2 cellular contexts compared by ENCODE assay signal in the genomic region with DNA sequence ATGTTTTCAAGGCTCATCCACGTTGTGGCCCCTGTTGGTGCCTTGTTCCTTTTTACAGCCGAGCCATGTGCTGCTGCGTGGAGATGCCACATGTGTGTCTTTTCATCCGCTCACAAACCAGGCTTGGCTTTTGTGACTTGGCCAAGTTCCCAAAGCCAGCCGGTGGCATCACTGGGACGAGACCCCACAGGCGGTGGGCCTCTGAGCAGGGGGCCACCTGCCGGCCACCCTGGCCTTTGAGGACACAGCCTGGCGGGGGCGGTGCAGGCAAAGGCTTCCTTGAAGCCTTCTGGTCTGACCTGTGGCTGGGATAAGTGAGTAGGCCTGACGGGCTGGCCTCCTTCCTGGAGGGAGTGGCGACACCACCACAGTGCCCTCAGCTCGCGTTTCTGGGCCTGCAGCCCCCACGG.
TF ChIP-seq lines count a peak whose summit lies in the region.

No MANE protein-coding gene starts in this region.

TF ChIP-seq in liver, 16 proteins besides CTCF, POLR2A, EP300 and RAD21:
- TF ChIP-seq GABPA (IDR thresholded peaks at IDR 0.05 in 1 of 2, conservative IDR thresholded peaks at IDR 0.05 in 1 of 2) (no peak), YY1 (IDR thresholded peaks at IDR 0.05) (no peak), JUND (IDR thresholded peaks at IDR 0.05) (no peak), NR2F2 (IDR thresholded peaks at IDR 0.05) (no peak), EGR1 (IDR thresholded peaks at IDR 0.05; ENCODE audit: low read depth in 2 of 2) (no peak), RXRA (IDR thresholded peaks at IDR 0.05) (no peak), FOXA2 (IDR thresholded peaks at IDR 0.05) (no peak)
- TF ChIP-seq, protein P1, sequence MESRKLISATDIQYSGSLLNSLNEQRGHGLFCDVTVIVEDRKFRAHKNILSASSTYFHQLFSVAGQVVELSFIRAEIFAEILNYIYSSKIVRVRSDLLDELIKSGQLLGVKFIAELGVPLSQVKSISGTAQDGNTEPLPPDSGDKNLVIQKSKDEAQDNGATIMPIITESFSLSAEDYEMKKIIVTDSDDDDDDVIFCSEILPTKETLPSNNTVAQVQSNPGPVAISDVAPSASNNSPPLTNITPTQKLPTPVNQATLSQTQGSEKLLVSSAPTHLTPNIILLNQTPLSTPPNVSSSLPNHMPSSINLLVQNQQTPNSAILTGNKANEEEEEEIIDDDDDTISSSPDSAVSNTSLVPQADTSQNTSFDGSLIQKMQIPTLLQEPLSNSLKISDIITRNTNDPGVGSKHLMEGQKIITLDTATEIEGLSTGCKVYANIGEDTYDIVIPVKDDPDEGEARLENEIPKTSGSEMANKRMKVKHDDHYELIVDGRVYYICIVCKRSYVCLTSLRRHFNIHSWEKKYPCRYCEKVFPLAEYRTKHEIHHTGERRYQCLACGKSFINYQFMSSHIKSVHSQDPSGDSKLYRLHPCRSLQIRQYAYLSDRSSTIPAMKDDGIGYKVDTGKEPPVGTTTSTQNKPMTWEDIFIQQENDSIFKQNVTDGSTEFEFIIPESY (IDR thresholded peaks at IDR 0.05), result no peak
- TF ChIP-seq, protein P2, sequence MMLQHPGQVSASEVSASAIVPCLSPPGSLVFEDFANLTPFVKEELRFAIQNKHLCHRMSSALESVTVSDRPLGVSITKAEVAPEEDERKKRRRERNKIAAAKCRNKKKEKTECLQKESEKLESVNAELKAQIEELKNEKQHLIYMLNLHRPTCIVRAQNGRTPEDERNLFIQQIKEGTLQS (IDR thresholded peaks at IDR 0.05), result no peak
- TF ChIP-seq, protein P3, sequence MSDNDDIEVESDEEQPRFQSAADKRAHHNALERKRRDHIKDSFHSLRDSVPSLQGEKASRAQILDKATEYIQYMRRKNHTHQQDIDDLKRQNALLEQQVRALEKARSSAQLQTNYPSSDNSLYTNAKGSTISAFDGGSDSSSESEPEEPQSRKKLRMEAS (IDR thresholded peaks at IDR 0.05), result no peak

TF ChIP-seq in HepG2, 621 proteins besides CTCF, POLR2A, EP300 and RAD21:
- TF ChIP-seq FOXO1 (CRISPR knock-in tag; IDR thresholded peaks at IDR 0.05), result no peak
- TF ChIP-seq ZNF350 (CRISPR knock-in tag; IDR thresholded peaks at IDR 0.05; ENCODE audit: borderline replicate concordance, low read depth), result no peak
- TF ChIP-seq ZNF33B (CRISPR knock-in tag; IDR thresholded peaks at IDR 0.05), result no peak
- no peak for TF ChIP-seq RORA (CRISPR knock-in tag; IDR thresholded peaks at IDR 0.05)
- no peak for TF ChIP-seq MED1 (CRISPR knock-in tag; IDR thresholded peaks at IDR 0.05)
- TF ChIP-seq MED8 (CRISPR knock-in tag; IDR thresholded peaks at IDR 0.05; ENCODE audit: insufficient replicate concordance), result no peak
- no peak for TF ChIP-seq BORCS8-MEF2B (CRISPR knock-in tag; IDR thresholded peaks at IDR 0.05)
